7 cellular contexts compared by ENCODE assay signal in genomic region chr10:123994417-123995081, GRCh38.
DNase-seq lines count a peak whose midpoint lies in the region; ATAC-seq, FAIRE-seq and TF ChIP-seq lines count a peak whose summit lies in the region.

No MANE protein-coding gene starts in this region.

- H3K79me2 ChIP-seq in PC-3 (ENCODE audit: low read length), result no peaks in the 10 kb centered on the region

- no TSS peak for BruUV-seq in PC-3 (replicated peaks; lab: Mats Ljungman, UMichigan)

- no peaks in the 10 kb centered on the region for H3K9me3 ChIP-seq in PC-3 (ENCODE audit: low read length)

- H3K4me3 ChIP-seq in PC-3 (ENCODE audit: low read length), result peak overlapping the region; percentile 66
- H3K4me3 ChIP-seq in fibroblast of mammary gland (ENCODE audit: control insufficient read depth, low read depth, low read length), result peak overlapping the region; percentile 38

- peak overlapping the region; percentile 92 for H3K27ac ChIP-seq in PC-3 (ENCODE audit: low read length)

- no peaks in the 10 kb centered on the region for H3K9me2 ChIP-seq in PC-3 (replicated peaks; ENCODE audit: low read length)

- H3K4me1 ChIP-seq in PC-3 (ENCODE audit: insufficient read depth, low read length), result peaks cover 41% of the 10 kb centered on the region

- ATAC-seq in PC-3 (peak; percentile 66), natural killer cell (peak; percentile 84 to 90 (median 87))
- peak; percentile 81 for ATAC-seq in stimulated activated effector memory CD8-positive, alpha-beta T cell treated with anti-CD3 and anti-CD28 coated beads, Interleukin-12 subunit alpha, Interleukin-12 subunit beta, amount 100 ng/mL, for 72 hours

- no peak overlapping the region for H3K27ac Mint-ChIP-seq in activated T-helper 1 cell treated with anti-CD3 and anti-CD28 coated beads, Interleukin-12 subunit alpha, Interleukin-12 subunit beta, Interleukin-2, Interleukin-4 antibody, amounts not matched to agents 30 ng/mL and 10 ng/mL and 1 ng/mL, durations not matched to agents 14 hours and 24 hours and 36 hours
- H3K27ac Mint-ChIP-seq in natural killer cell, result no peak overlapping the region
- no peak overlapping the region for H3K27ac Mint-ChIP-seq in stimulated activated effector memory CD8-positive, alpha-beta T cell treated with anti-CD3 and anti-CD28 coated beads, Interleukin-12 subunit alpha, Interleukin-12 subunit beta, amount 100 ng/mL, for 72 hours

- peak overlapping the region; percentile 61 for H3K9ac ChIP-seq in PC-3 (ENCODE audit: low read length)

- H3F3A ChIP-seq in PC-3 (ENCODE audit: low read length, unreplicated experiment), result no peaks in the 10 kb centered on the region

- TF ChIP-seq CTCF in PC-3 (conservative IDR thresholded peaks at IDR 0.05; ENCODE audit: low read depth, low read length) (peak; percentile 82), fibroblast of mammary gland (conservative IDR thresholded peaks at IDR 0.05; ENCODE audit: control insufficient read depth, insufficient read depth, low read depth, low read length) (peak; percentile 83), natural killer cell (IDR thresholded peaks at IDR 0.05) (peak; percentile 99)

- intact Hi-C loops in PC-3 (cut with micrococcal nuclease), result loop anchor here (1.0 kb wide), 4 partner anchors 112 to 395 kb away; no protein-coding TSS in a partner anchor
- intact Hi-C loops in activated T-helper 1 cell treated with anti-CD3 and anti-CD28 coated beads, Interleukin-12 subunit alpha, Interleukin-12 subunit beta, Interleukin-2, Interleukin-4 antibody, amounts not matched to agents 30 ng/mL and 10 ng/mL and 1 ng/mL, durations not matched to agents 14 hours and 24 hours and 36 hours (cut with micrococcal nuclease), result loop anchor here (1.0 to 5.0 kb wide), 5 partner anchors 98 to 409 kb away; partner anchors contain the start of gene CHST15
- intact Hi-C loops in natural killer cell (cut with micrococcal nuclease), result loop anchor here (1.0 kb wide), 1 partner anchor 395 kb away; no protein-coding TSS in a partner anchor

- no peaks in the 10 kb centered on the region for H3K36me3 ChIP-seq in PC-3 (ENCODE audit: low read depth, low read length)

- DNase-seq in GM12892 (ENCODE audit: insufficient read length), result peak; percentile 86
- peak in 69 of 76 experiments; percentile 2 to 73 (median 39) for DNase-seq in HUDEP-2 (lab: John Stamatoyannopoulos, UW; ENCODE audit: unreplicated experiment in 76 of 76)
- peak; percentile 93 for DNase-seq in PC-3
- DNase-seq in activated T-helper 1 cell treated with anti-CD3 and anti-CD28 coated beads, Interleukin-12 subunit alpha, Interleukin-12 subunit beta, Interleukin-2, Interleukin-4 antibody, amounts not matched to agents 30 ng/mL and 10 ng/mL and 1 ng/mL, durations not matched to agents 14 hours and 24 hours and 36 hours (ENCODE audit: low spot score), result peak; percentile 72
- DNase-seq in fibroblast of mammary gland (ENCODE audit: low read depth), result peak; percentile 85
- DNase-seq in natural killer cell, result peak; percentile 79
- peak; percentile 83 to 91 for DNase-seq in stimulated activated effector memory CD8-positive, alpha-beta T cell treated with anti-CD3 and anti-CD28 coated beads, Interleukin-12 subunit alpha, Interleukin-12 subunit beta, amount 100 ng/mL, for 72 hours (ENCODE audit: low spot score in 2 of 2)

- no peak for TF ChIP-seq POLR2A in GM12892 (IDR thresholded peaks at IDR 0.05; ENCODE audit: low read depth, low read length)

- H3K4me1 Mint-ChIP-seq in activated T-helper 1 cell treated with anti-CD3 and anti-CD28 coated beads, Interleukin-12 subunit alpha, Interleukin-12 subunit beta, Interleukin-2, Interleukin-4 antibody, amounts not matched to agents 30 ng/mL and 10 ng/mL and 1 ng/mL, durations not matched to agents 14 hours and 24 hours and 36 hours (ENCODE audit: low read depth), result peaks cover 12% of the 10 kb centered on the region
- peaks cover 10 to 18% of the 10 kb centered on the region in 2 donors for H3K4me1 Mint-ChIP-seq in natural killer cell
- peaks cover 24% of the 10 kb centered on the region for H3K4me1 Mint-ChIP-seq in stimulated activated effector memory CD8-positive, alpha-beta T cell treated with anti-CD3 and anti-CD28 coated beads, Interleukin-12 subunit alpha, Interleukin-12 subunit beta, amount 100 ng/mL, for 72 hours

- POLR2A ChIA-PET in PC-3 (lab: Charles Lee; ENCODE audit: unreplicated experiment), result no interaction called here

- no peaks in the 10 kb centered on the region for H3K27me3 ChIP-seq in PC-3 (ENCODE audit: low read length)

- H3K4me2 ChIP-seq in PC-3 (ENCODE audit: low read length), result peak overlapping the region; percentile 88

- H4K20me1 ChIP-seq in PC-3 (ENCODE audit: low read length), result no peaks in the 10 kb centered on the region

- CTCF ChIA-PET in PC-3 (lab: Charles Lee), result interaction anchor here (0.5 to 2.6 kb wide), 13 partner anchors 59 to 747 kb away, joined by 3 to 37 read pairs (median 4); partner anchors contain the start of gene CHST15

- H3K4me3 Mint-ChIP-seq in activated T-helper 1 cell treated with anti-CD3 and anti-CD28 coated beads, Interleukin-12 subunit alpha, Interleukin-12 subunit beta, Interleukin-2, Interleukin-4 antibody, amounts not matched to agents 30 ng/mL and 10 ng/mL and 1 ng/mL, durations not matched to agents 14 hours and 24 hours and 36 hours, result peak overlapping the region; percentile 53
- no peak overlapping the region for H3K4me3 Mint-ChIP-seq in natural killer cell
- H3K4me3 Mint-ChIP-seq in stimulated activated effector memory CD8-positive, alpha-beta T cell treated with anti-CD3 and anti-CD28 coated beads, Interleukin-12 subunit alpha, Interleukin-12 subunit beta, amount 100 ng/mL, for 72 hours, result peak overlapping the region; percentile 48

- peak overlapping the region; percentile 79 for H2AFZ ChIP-seq in PC-3 (ENCODE audit: low read length)

- H3K27me3 Mint-ChIP-seq in activated T-helper 1 cell treated with anti-CD3 and anti-CD28 coated beads, Interleukin-12 subunit alpha, Interleukin-12 subunit beta, Interleukin-2, Interleukin-4 antibody, amounts not matched to agents 30 ng/mL and 10 ng/mL and 1 ng/mL, durations not matched to agents 14 hours and 24 hours and 36 hours (ENCODE audit: insufficient read depth), result peaks cover 51% of the 10 kb centered on the region
- peaks cover 66 to 80% of the 10 kb centered on the region in 2 donors for H3K27me3 Mint-ChIP-seq in natural killer cell (ENCODE audit: low read depth in 2 of 2)

- no peaks in the 10 kb centered on the region for H3K36me3 Mint-ChIP-seq in activated T-helper 1 cell treated with anti-CD3 and anti-CD28 coated beads, Interleukin-12 subunit alpha, Interleukin-12 subunit beta, Interleukin-2, Interleukin-4 antibody, amounts not matched to agents 30 ng/mL and 10 ng/mL and 1 ng/mL, durations not matched to agents 14 hours and 24 hours and 36 hours (ENCODE audit: low read depth)
- H3K36me3 Mint-ChIP-seq in natural killer cell, result peaks cover 6% of the 10 kb centered on the region
- no peaks in the 10 kb centered on the region for H3K36me3 Mint-ChIP-seq in stimulated activated effector memory CD8-positive, alpha-beta T cell treated with anti-CD3 and anti-CD28 coated beads, Interleukin-12 subunit alpha, Interleukin-12 subunit beta, amount 100 ng/mL, for 72 hours

- FAIRE-seq in GM12892 (lab: Jason Lieb, UNC), result peak; percentile 96

- H3K9me3 Mint-ChIP-seq in activated T-helper 1 cell treated with anti-CD3 and anti-CD28 coated beads, Interleukin-12 subunit alpha, Interleukin-12 subunit beta, Interleukin-2, Interleukin-4 antibody, amounts not matched to agents 30 ng/mL and 10 ng/mL and 1 ng/mL, durations not matched to agents 14 hours and 24 hours and 36 hours, result no peaks in the 10 kb centered on the region
- H3K9me3 Mint-ChIP-seq in natural killer cell, result no peaks in the 10 kb centered on the region
- no peaks in the 10 kb centered on the region for H3K9me3 Mint-ChIP-seq in stimulated activated effector memory CD8-positive, alpha-beta T cell treated with anti-CD3 and anti-CD28 coated beads, Interleukin-12 subunit alpha, Interleukin-12 subunit beta, amount 100 ng/mL, for 72 hours

Comparison
In these comparisons a context has a peak if more than half of its experiments do, and no peak if none do; other contexts are left out.
1. Peak in every context shown above with its lines: DNase-seq, ATAC-seq, H3K4me3 ChIP-seq and H3K27ac ChIP-seq.
2. DNase-seq: peak in every context shown above with its lines; median percentile 93 in PC-3; 87 in stimulated activated effector memory CD8-positive, alpha-beta T cell treated with anti-CD3 and anti-CD28 coated beads, Interleukin-12 subunit alpha, Interleukin-12 subunit beta, amount 100 ng/mL, for 72 hours; 86 in GM12892; 85 in fibroblast of mammary gland; 79 in natural killer cell; 72 in activated T-helper 1 cell treated with anti-CD3 and anti-CD28 coated beads, Interleukin-12 subunit alpha, Interleukin-12 subunit beta, Interleukin-2, Interleukin-4 antibody, amounts not matched to agents 30 ng/mL and 10 ng/mL and 1 ng/mL, durations not matched to agents 14 hours and 24 hours and 36 hours; 39 in HUDEP-2.